Comparison of ENCODE assay signal across 24 cellular contexts in genomic region chr9:92183449-92183848, GRCh38.
"Had no signal": no experiment of that assay in that cellular context is flagged by ENCODE, and none has a peak within 500 bp of the region (broad histone marks: within the 10 kb centered on the region; RNA-seq: fewer than 3 reads in every experiment).

No MANE protein-coding gene starts in this region.

- H3K27me3 ChIP-seq: brain microvascular endothelial cell, cardiac muscle cell, SJSA1 had no signal

- H3K9me3 ChIP-seq: SJSA1 had no signal

- H3K4me1 Mint-ChIP-seq: activated CD4-positive, alpha-beta memory T cell treated with anti-CD3 and anti-CD28 coated beads, Interleukin-2, amount 10 ng/mL, durations not matched to agents 7 days and 5 days; activated CD4-positive, alpha-beta T cell treated with anti-CD3 and anti-CD28 coated beads for 36 hours; activated naive CD4-positive, alpha-beta T cell treated with anti-CD3 and anti-CD28 coated beads, Interleukin-2, amount 10 ng/mL, durations not matched to agents 7 days and 5 days; activated naive CD8-positive, alpha-beta T cell treated with anti-CD3 and anti-CD28 coated beads for 36 hours had no signal

- H3K36me3 ChIP-seq: brain microvascular endothelial cell, cardiac muscle cell, SJSA1, WERI-Rb-1 had no signal

- DNase-seq: activated CD4-positive, alpha-beta memory T cell treated with anti-CD3 and anti-CD28 coated beads, Interleukin-2, amount 10 ng/mL, durations not matched to agents 7 days and 5 days; activated CD4-positive, alpha-beta T cell treated with anti-CD3 and anti-CD28 coated beads for 36 hours; activated CD4-positive, alpha-beta T cell treated with anti-CD3 and anti-CD28 coated beads, Interleukin-2, amount 50 U/mL, for 1 hour; activated CD8-positive, alpha-beta memory T cell treated with anti-CD3 and anti-CD28 coated beads, Interleukin-2, amount 50 U/mL, for 4 hours; activated gamma-delta T cell treated with Interleukin-2 at 50 U/mL for 16 hours; activated naive CD4-positive, alpha-beta T cell treated with anti-CD3 and anti-CD28 coated beads, Interleukin-2, amount 10 ng/mL, durations not matched to agents 7 days and 5 days; activated naive CD8-positive, alpha-beta T cell treated with anti-CD3 and anti-CD28 coated beads for 36 hours; activated T-cell treated with anti-CD3 and anti-CD28 coated beads, Interleukin-2, amount 50 U/mL, for 72 hours; brain microvascular endothelial cell; MM.1S; NCI-H1105; NCI-H1436 treated with DMSO at 0.1 percent for 48 hours; NCI-H187; NCI-H2081; NCI-H446; NCI-H524; PC-3; SHP77; SW 1271; WERI-Rb-1 had no signal

- H3K4me3 ChIP-seq: cardiac muscle cell, SJSA1 had no signal

- H3K27ac ChIP-seq: brain microvascular endothelial cell, cardiac muscle cell, SJSA1, WERI-Rb-1 had no signal

- ATAC-seq: activated CD4-positive, alpha-beta T cell treated with anti-CD3 and anti-CD28 coated beads for 36 hours; activated T-cell treated with anti-CD3 and anti-CD28 coated beads, Interleukin-2, amount 50 U/mL, for 72 hours; PC-3; SK-N-SH treated with all-trans-retinoic acid at 6 μM for 48 hours had no signal

- H3K27ac Mint-ChIP-seq: activated CD4-positive, alpha-beta memory T cell treated with anti-CD3 and anti-CD28 coated beads, Interleukin-2, amount 10 ng/mL, durations not matched to agents 7 days and 5 days; activated CD4-positive, alpha-beta T cell treated with anti-CD3 and anti-CD28 coated beads for 36 hours; activated naive CD4-positive, alpha-beta T cell treated with anti-CD3 and anti-CD28 coated beads, Interleukin-2, amount 10 ng/mL, durations not matched to agents 7 days and 5 days; activated naive CD8-positive, alpha-beta T cell treated with anti-CD3 and anti-CD28 coated beads for 36 hours; activated T-cell treated with anti-CD3 and anti-CD28 coated beads, Interleukin-2, amount 50 U/mL, for 72 hours; activated T-helper 2 cell treated with anti-CD3 and anti-CD28 coated beads, Interferon-gamma antibody, Interleukin-2, Interleukin-4, amounts not matched to agents 10 μg/mL and 5 μg/mL and 100 μg/mL, durations not matched to agents 14 hours and 24 hours and 36 hours had no signal

- H3K27me3 Mint-ChIP-seq: activated naive CD8-positive, alpha-beta T cell treated with anti-CD3 and anti-CD28 coated beads for 36 hours had no signal

- H3K9me3 Mint-ChIP-seq: activated CD4-positive, alpha-beta memory T cell treated with anti-CD3 and anti-CD28 coated beads, Interleukin-2, amount 10 ng/mL, durations not matched to agents 7 days and 5 days; activated naive CD4-positive, alpha-beta T cell treated with anti-CD3 and anti-CD28 coated beads, Interleukin-2, amount 10 ng/mL, durations not matched to agents 7 days and 5 days; activated naive CD8-positive, alpha-beta T cell treated with anti-CD3 and anti-CD28 coated beads for 36 hours; activated T-helper 2 cell treated with anti-CD3 and anti-CD28 coated beads, Interferon-gamma antibody, Interleukin-2, Interleukin-4, amounts not matched to agents 10 μg/mL and 5 μg/mL and 100 μg/mL, durations not matched to agents 14 hours and 24 hours and 36 hours had no signal

- H3K36me3 Mint-ChIP-seq: activated naive CD4-positive, alpha-beta T cell treated with anti-CD3 and anti-CD28 coated beads, Interleukin-2, amount 10 ng/mL, durations not matched to agents 7 days and 5 days; activated naive CD8-positive, alpha-beta T cell treated with anti-CD3 and anti-CD28 coated beads for 36 hours had no signal

- H3K4me3 Mint-ChIP-seq: activated CD4-positive, alpha-beta memory T cell treated with anti-CD3 and anti-CD28 coated beads, Interleukin-2, amount 10 ng/mL, durations not matched to agents 7 days and 5 days; activated CD4-positive, alpha-beta T cell treated with anti-CD3 and anti-CD28 coated beads for 36 hours; activated naive CD4-positive, alpha-beta T cell treated with anti-CD3 and anti-CD28 coated beads, Interleukin-2, amount 10 ng/mL, durations not matched to agents 7 days and 5 days; activated naive CD8-positive, alpha-beta T cell treated with anti-CD3 and anti-CD28 coated beads for 36 hours; activated T-cell treated with anti-CD3 and anti-CD28 coated beads, Interleukin-2, amount 50 U/mL, for 72 hours had no signal
